ENCODE assay signal across 1 cellular context in the genomic region with DNA sequence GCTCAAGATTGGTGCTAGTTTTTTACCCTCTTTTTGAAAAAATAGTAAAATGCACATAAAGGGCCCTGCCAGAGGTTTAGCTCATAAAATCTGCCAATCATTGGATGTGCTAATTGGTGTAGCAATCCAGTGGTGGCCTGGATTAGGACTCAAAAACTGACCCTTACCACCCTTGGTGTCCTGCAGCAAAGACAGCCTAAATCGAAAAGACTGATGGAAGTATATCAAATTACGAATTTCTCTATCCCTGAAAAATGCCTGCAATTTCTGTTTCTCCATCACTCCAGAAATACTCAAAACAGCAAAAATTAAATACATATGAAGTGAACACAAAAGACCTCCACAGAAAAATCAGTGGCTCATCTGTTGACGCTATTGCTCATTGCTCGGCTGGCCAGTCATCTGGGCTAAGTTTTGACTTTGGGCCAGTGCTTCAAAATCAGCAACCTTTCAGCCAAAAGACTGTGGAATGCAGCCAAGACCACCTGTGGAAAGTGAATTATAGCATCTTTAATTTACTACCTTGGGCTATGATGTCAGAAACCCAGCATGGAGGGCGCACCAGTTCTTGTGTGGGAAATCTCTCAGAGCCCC.
A peak's percentile ranks its signal among the peaks of the same experiment; 100 is the strongest.
TF ChIP-seq lines count a peak whose summit lies in the region.

No MANE protein-coding gene starts in this region.

TF ChIP-seq in HEK293, 187 proteins besides CTCF, POLR2A, EP300 and RAD21:
- TF ChIP-seq ZBTB17 (tag by site-specific recombination; IDR thresholded peaks at IDR 0.05) (peak; percentile 75), ZIC2 (tag by site-specific recombination; IDR thresholded peaks at IDR 0.05) (peak; percentile 84), ZNF629 (tag by site-specific recombination; IDR thresholded peaks at IDR 0.05) (peak; percentile 65), PRDM6 (tag by site-specific recombination; IDR thresholded peaks at IDR 0.05) (peak; percentile 39), PATZ1 (tag by site-specific recombination; IDR thresholded peaks at IDR 0.05) (0 out of 2 replicates have a peak, but pooled peaks have one; percentile 31), ZNF596 (tag by site-specific recombination; IDR thresholded peaks at IDR 0.05) (no peak), ZBTB21 (tag by site-specific recombination; IDR thresholded peaks at IDR 0.05) (peak; percentile 63; the same call in 1 of the 2 replicates), ZNF555 (tag by site-specific recombination; conservative IDR thresholded peaks at IDR 0.05) (no peak), SCRT2 (tag by site-specific recombination; IDR thresholded peaks at IDR 0.05) (peak; percentile 96), GLIS1 (tag by site-specific recombination; IDR thresholded peaks at IDR 0.05) (peak; percentile 78), FEZF1 (tag by site-specific recombination; IDR thresholded peaks at IDR 0.05) (peak; percentile 66), IKZF3 (tag by site-specific recombination; IDR thresholded peaks at IDR 0.05) (no peak), SCRT1 (tag by site-specific recombination; IDR thresholded peaks at IDR 0.05; ENCODE audit: borderline replicate concordance) (peak; percentile 88), ZNF423 (tag by site-specific recombination; IDR thresholded peaks at IDR 0.05) (no peak), GLIS2 (tag by site-specific recombination; IDR thresholded peaks at IDR 0.05) (peak; percentile 32; the same call in 1 of the 2 replicates)
